ENCODE assay signal across 1 cellular context in the genomic region with DNA sequence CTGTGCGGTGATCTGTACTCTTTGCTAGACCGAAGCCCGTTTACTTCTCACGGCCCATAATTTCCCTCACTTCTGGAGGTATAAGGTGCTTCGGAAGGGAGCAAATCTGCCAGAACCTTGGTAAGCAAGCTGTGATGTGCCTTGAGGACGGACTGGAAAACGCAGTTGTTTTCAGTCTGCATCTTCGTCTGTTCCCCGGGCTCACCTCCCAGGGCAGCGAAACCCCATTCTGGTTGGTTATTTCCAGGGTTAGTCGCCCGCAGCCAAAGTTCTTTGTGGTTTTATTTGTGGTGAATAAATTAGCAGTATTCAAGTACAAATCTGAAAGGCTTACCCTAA.
TF ChIP-seq lines count a peak whose summit lies in the region.

No MANE protein-coding gene starts in this region.

TF ChIP-seq in H1, 55 proteins besides CTCF, POLR2A, EP300 and RAD21:
- TF ChIP-seq HDAC2 (IDR thresholded peaks at IDR 0.05; ENCODE audit: borderline replicate concordance in 1 of 2, low read depth in 2 of 2, low read length in 2 of 2), result no peak; a peak in 1 of 4 replicates
- TF ChIP-seq CHD7 (IDR thresholded peaks at IDR 0.05; ENCODE audit: insufficient replicate concordance, low read length), result no peak
- TF ChIP-seq TCF12 (IDR thresholded peaks at IDR 0.05; ENCODE audit: low read depth, low read length), result no peak
- TF ChIP-seq, protein P1, sequence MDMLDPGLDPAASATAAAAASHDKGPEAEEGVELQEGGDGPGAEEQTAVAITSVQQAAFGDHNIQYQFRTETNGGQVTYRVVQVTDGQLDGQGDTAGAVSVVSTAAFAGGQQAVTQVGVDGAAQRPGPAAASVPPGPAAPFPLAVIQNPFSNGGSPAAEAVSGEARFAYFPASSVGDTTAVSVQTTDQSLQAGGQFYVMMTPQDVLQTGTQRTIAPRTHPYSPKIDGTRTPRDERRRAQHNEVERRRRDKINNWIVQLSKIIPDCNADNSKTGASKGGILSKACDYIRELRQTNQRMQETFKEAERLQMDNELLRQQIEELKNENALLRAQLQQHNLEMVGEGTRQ (IDR thresholded peaks at IDR 0.05; ENCODE audit: low read length), result no peak
